ENCODE assay signal across 17 cellular contexts in the genomic region with DNA sequence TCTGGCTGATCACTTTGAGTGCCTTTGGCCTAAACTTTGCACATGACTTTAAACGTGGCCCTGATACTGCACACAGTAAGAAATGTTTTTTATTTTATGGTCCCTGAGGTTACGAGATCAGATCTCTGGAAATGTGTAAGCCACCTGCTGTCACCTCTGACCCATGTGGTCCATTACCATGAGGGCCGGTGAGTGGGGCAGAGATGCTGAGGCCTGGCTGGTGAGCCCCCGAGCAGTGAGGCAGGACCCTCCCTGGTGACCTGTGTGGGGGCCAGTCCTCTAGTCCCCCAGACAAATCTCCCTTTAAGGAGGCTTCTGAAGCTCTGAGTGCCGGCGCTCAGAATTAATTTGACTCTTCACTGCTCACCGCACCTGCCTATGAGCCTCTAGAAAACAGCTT. TPM values are rescaled to one million over a fixed set of nuclear protein-coding genes. Genes with fewer than 3 reads are reported as not detected.
A peak's percentile ranks its signal among the peaks of the same experiment; 100 is the strongest.
DNase-seq lines count a peak whose midpoint lies in the region; ATAC-seq and TF ChIP-seq lines count a peak whose summit lies in the region.
"Had no signal": no experiment of that assay in that cellular context is flagged by ENCODE, and none has a peak within 500 bp of the region (broad histone marks: within the 10 kb centered on the region; RNA-seq: fewer than 3 reads in every experiment).

No MANE protein-coding gene starts in this region.

- H3K27me3 Mint-ChIP-seq in chondrocyte (ENCODE audit: low read depth): peaks cover 31% of the 10 kb centered on the region

- H3K27me3 ChIP-seq in breast epithelium (peaks cover 0 to 5% of the 10 kb centered on the region in 2 donors), mammary epithelial cell (ENCODE audit: insufficient read depth, low read length) (no peaks in the 10 kb centered on the region), gastrocnemius medialis (peaks cover 0 to 10% (median 0%) of the 10 kb centered on the region in 3 donors), HAP-1 (ENCODE audit: low read depth) (no peaks in the 10 kb centered on the region; the same call in 1 of the 2 replicates)

- H3K4me3 Mint-ChIP-seq in chondrocyte (ENCODE audit: unreplicated experiment): no peak overlapping the region
- H3K4me3 Mint-ChIP-seq: CD8-positive, alpha-beta T cell; IgD-negative memory B cell had no signal

- TF ChIP-seq CTCF in breast epithelium (IDR thresholded peaks at IDR 0.05) (no peak), mammary epithelial cell (conservative IDR thresholded peaks at IDR 0.05 in 1 of 2, IDR thresholded peaks at IDR 0.05 in 1 of 2; ENCODE audit: extremely low read depth in 1 of 2, insufficient read depth in 1 of 2, low read depth in 1 of 2, low read length in 2 of 2) (no peak), chondrocyte (IDR thresholded peaks at IDR 0.05) (no peak), gastrocnemius medialis (IDR thresholded peaks at IDR 0.05 in 4 of 5, conservative IDR thresholded peaks at IDR 0.05 in 1 of 5) (no peak)

- no peaks in the 10 kb centered on the region for H3K36me3 Mint-ChIP-seq in chondrocyte (ENCODE audit: low read depth)
- H3K36me3 Mint-ChIP-seq: IgD-negative memory B cell had no signal

- no peak for ATAC-seq in gastrocnemius medialis
- ATAC-seq: CD8-positive, alpha-beta T cell had no signal

- H3K79me2 ChIP-seq in mammary epithelial cell (ENCODE audit: insufficient read depth, low read length): no peaks in the 10 kb centered on the region

- in situ Hi-C loops in mammary epithelial cell (cut with MboI; ENCODE audit: low sequenced_read_pairs in 2 of 2): no loop called here
- in situ Hi-C loops in gastrocnemius medialis (cut with MboI; ENCODE audit: low sequenced_read_pairs in 4 of 4): loop anchor here in 1 of 4 donors (25.0 kb wide), 1 partner anchor 510 kb away; no protein-coding TSS in a partner anchor
- in situ Hi-C loops in HAP-1 (cut with MboI; ENCODE audit: low sequenced_read_pairs): no loop called here

- H3K27ac ChIP-seq in breast epithelium (peak overlapping the region; percentile 25 to 77), mammary epithelial cell (ENCODE audit: insufficient read depth, low read depth, low read length) (no peak overlapping the region), gastrocnemius medialis (peak overlapping the region; percentile 59 to 74 (median 70))
- H3K27ac ChIP-seq: GM23248 had no signal

- H3K4me1 Mint-ChIP-seq in chondrocyte (ENCODE audit: low read depth): no peaks in the 10 kb centered on the region
- H3K4me1 Mint-ChIP-seq: IgD-negative memory B cell had no signal

- CTCF ChIA-PET in mammary epithelial cell (lab: Charles Lee; ENCODE audit: low non-redundant PET): no interaction called here

- no peaks in the 10 kb centered on the region for H3K9me3 Mint-ChIP-seq in chondrocyte (ENCODE audit: low read depth)
- H3K9me3 Mint-ChIP-seq: CD8-positive, alpha-beta T cell; IgD-negative memory B cell had no signal

- TF ChIP-seq POLR2A in breast epithelium (IDR thresholded peaks at IDR 0.05) (no peak), gastrocnemius medialis (IDR thresholded peaks at IDR 0.05) (no peak)

- H2AFZ ChIP-seq in mammary epithelial cell (ENCODE audit: low read depth, low read length): no peak overlapping the region
- H2AFZ ChIP-seq: GM23248 had no signal

- H3K27ac Mint-ChIP-seq in chondrocyte (ENCODE audit: unreplicated experiment): no peak overlapping the region
- H3K27ac Mint-ChIP-seq: CD8-positive, alpha-beta T cell had no signal

- H3K4me1 ChIP-seq in breast epithelium (peaks cover 0 to 4% of the 10 kb centered on the region in 2 donors), mammary epithelial cell (ENCODE audit: insufficient read depth, low read length) (no peaks in the 10 kb centered on the region), gastrocnemius medialis (peaks cover 0 to 8% of the 10 kb centered on the region in 2 donors), HAP-1 (no peaks in the 10 kb centered on the region)

- H3K4me3 ChIP-seq in breast epithelium (no peak overlapping the region), mammary epithelial cell (replicated peaks in 1 of 3; ENCODE audit: insufficient read depth in 1 of 3, low read depth in 2 of 3, low read length in 3 of 3) (no peak overlapping the region), gastrocnemius medialis (no peak overlapping the region), HAP-1 (no peak overlapping the region)
- H3K4me3 ChIP-seq: GM23248 had no signal

- no peaks in the 10 kb centered on the region for H3K9me3 ChIP-seq in breast epithelium
- H3K9me3 ChIP-seq in mammary epithelial cell (replicated peaks; ENCODE audit: insufficient read depth, low read length): no peaks in the 10 kb centered on the region
- H3K9me3 ChIP-seq in gastrocnemius medialis: no peaks in the 10 kb centered on the region
- H3K9me3 ChIP-seq in HAP-1: no peaks in the 10 kb centered on the region

- dilution Hi-C loops in mammary epithelial cell (cut with HindIII; ENCODE audit: low sequenced_read_pairs): no loop called here

- DNase-seq in breast epithelium (ENCODE audit: low spot score in 2 of 2): no peak
- no peak for DNase-seq in mammary epithelial cell
- peak; percentile 23 to 50 for DNase-seq in NCI-H187 (lab: John Stamatoyannopoulos, UW)
- DNase-seq in chondrocyte (ENCODE audit: low spot score): peak; percentile 52
- DNase-seq in gastrocnemius medialis: no peak
- DNase-seq in HAP-1 (ENCODE audit: low spot score in 2 of 2): no peak
- DNase-seq in NCI-H2081 treated with DMSO at 0.1 percent for 48 hours (lab: John Stamatoyannopoulos, UW): no peak
- DNase-seq: CD8-positive, alpha-beta T cell; GM23248; NCI-H146; NCI-H2227 treated with DMSO at 0.1 percent for 48 hours; NCI-H526 treated with DMSO at 0.1 percent for 48 hours; SIG-M5 had no signal

- no peak overlapping the region for H3K4me2 ChIP-seq in mammary epithelial cell (ENCODE audit: insufficient read depth, low read depth, low read length)

- no peak overlapping the region for H3K9ac ChIP-seq in mammary epithelial cell (ENCODE audit: insufficient read depth, low read length)
- H3K9ac ChIP-seq: GM23248 had no signal

- H3K36me3 ChIP-seq in breast epithelium: no peaks in the 10 kb centered on the region
- no peaks in the 10 kb centered on the region for H3K36me3 ChIP-seq in mammary epithelial cell (ENCODE audit: insufficient read depth, low read length)
- H3K36me3 ChIP-seq in gastrocnemius medialis: no peaks in the 10 kb centered on the region
- H3K36me3 ChIP-seq in HAP-1 (replicated peaks): no peaks in the 10 kb centered on the region

- intact Hi-C loops in breast epithelium (cut with DNase I; ENCODE audit: low total_unique reads): no loop called here
- intact Hi-C loops in mammary epithelial cell (cut with micrococcal nuclease): no loop called here
- intact Hi-C loops in gastrocnemius medialis (cut with DNase I; ENCODE audit: low total_unique reads): no loop called here

- BruUV-seq in mammary epithelial cell (replicated peaks; lab: Mats Ljungman, UMichigan): no TSS peak

- H4K20me1 ChIP-seq in mammary epithelial cell (ENCODE audit: insufficient read depth, low read length): no peaks in the 10 kb centered on the region

- WGBS in mammary epithelial cell (ENCODE audit: low coverage, missing lambda C conversion rate): 61% methylated on average over 6 of the region's 7 CpGs

RNA-seq across cellular contexts. Expression of gene TFF3, which starts 12.4 kb away (rescaled TPM):
- total RNA-seq in breast epithelium: 100 to 1,000 TPM in 1 of 3 donors, 10 to 100 TPM in 1, under 1 TPM in 1; 0.96 to 108 (median 11.4) TPM
- total RNA-seq in mammary epithelial cell: not detected
- polyA plus RNA-seq in mammary epithelial cell: not detected
- not detected for polyA minus RNA-seq in mammary epithelial cell
- 1.3 to 6.0 TPM in 2 of 3 replicates, not detected in the other for total RNA-seq in chondrocyte
- total RNA-seq in gastrocnemius medialis: 1 to 10 TPM in 1 of 4 donors, under 1 TPM in 3; 0.64 to 4.7 (median 0.89) TPM
- total RNA-seq: CD8-positive, alpha-beta T cell; GM23248; LHCN-M2 had no signal
- polyA plus RNA-seq: BJ, GM23248, IgD-negative memory B cell had no signal

RNA-seq across cellular contexts. Expression of gene TFF2, which starts 48.0 kb away (rescaled TPM):
- total RNA-seq in breast epithelium (not detected), mammary epithelial cell (not detected), chondrocyte (not detected in 3 replicates), gastrocnemius medialis (not detected)
- polyA plus RNA-seq in mammary epithelial cell: not detected
- not detected for polyA minus RNA-seq in mammary epithelial cell
- total RNA-seq: CD8-positive, alpha-beta T cell; Daoy; GM23248; LHCN-M2 had no signal
- polyA plus RNA-seq: BJ, GM23248, IgD-negative memory B cell had no signal

Comparison
In these comparisons a context has a peak if more than half of its experiments do, and no peak if none do; other contexts are left out.
1. DNase-seq: peak in NCI-H187 (2 of 2) and chondrocyte (single experiment); none in breast epithelium (0 of 2), mammary epithelial cell (single experiment), gastrocnemius medialis (0 of 2), HAP-1 (0 of 2) and NCI-H2081 treated with DMSO at 0.1 percent for 48 hours (single experiment).